In genomic region chr10:55500931-55501559, GRCh38 we compare ENCODE assay signal across 1 cellular context.
TF ChIP-seq lines count a peak whose summit lies in the region.

No MANE protein-coding gene starts in this region.

TF ChIP-seq in K562, 482 proteins besides CTCF, POLR2A, EP300 and RAD21 (continued from another document):
- TF ChIP-seq SIN3A (IDR thresholded peaks at IDR 0.05; ENCODE audit: borderline replicate concordance in 2 of 2, control insufficient read depth in 1 of 2, low read depth in 2 of 2, low read length in 2 of 2) (no peak), TAF9B (IDR thresholded peaks at IDR 0.05; ENCODE audit: partially characterized antibody) (no peak), STAT5B (CRISPR knock-in tag; IDR thresholded peaks at IDR 0.05) (no peak)
